1 cellular context compared by ENCODE assay signal in the genomic region with DNA sequence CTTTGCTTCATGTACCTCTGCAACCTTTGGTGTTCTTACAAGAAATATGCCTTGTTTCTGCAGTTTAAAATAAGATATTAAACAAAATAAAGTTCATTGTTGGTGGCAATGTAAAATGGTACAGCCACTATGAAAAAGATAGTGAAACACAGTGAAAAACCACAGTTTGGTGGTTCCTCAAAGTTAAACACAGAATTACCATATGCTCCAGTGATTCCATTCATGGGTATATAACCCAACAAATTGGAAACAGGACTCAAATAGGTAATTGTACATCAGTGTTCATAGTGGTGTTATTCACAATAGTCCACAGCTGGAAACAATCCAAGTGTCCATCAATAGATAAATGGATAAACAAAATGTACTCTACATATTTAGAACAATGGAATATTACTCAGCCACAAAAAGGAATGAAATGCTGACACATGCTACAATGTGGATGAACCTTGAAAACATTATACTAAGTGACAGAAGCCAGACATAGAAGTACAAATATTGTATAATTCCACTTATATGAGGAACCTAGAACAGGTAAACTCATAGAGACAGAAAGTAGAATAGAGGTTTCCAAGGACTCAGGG.
TF ChIP-seq lines count a peak whose summit lies in the region.

No MANE protein-coding gene starts in this region.

TF ChIP-seq in GM12878, 131 proteins besides CTCF, POLR2A, EP300 and RAD21:
- TF ChIP-seq, protein P1, sequence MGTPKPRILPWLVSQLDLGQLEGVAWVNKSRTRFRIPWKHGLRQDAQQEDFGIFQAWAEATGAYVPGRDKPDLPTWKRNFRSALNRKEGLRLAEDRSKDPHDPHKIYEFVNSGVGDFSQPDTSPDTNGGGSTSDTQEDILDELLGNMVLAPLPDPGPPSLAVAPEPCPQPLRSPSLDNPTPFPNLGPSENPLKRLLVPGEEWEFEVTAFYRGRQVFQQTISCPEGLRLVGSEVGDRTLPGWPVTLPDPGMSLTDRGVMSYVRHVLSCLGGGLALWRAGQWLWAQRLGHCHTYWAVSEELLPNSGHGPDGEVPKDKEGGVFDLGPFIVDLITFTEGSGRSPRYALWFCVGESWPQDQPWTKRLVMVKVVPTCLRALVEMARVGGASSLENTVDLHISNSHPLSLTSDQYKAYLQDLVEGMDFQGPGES (IDR thresholded peaks at IDR 0.05) = no peak
- TF ChIP-seq IKZF2 (IDR thresholded peaks at IDR 0.05) = peak; percentile 58 to 67; a peak in 3 of 4 replicates
- TF ChIP-seq ZNF217 (IDR thresholded peaks at IDR 0.05) = peak; percentile 93
- no peak for TF ChIP-seq MEF2B (IDR thresholded peaks at IDR 0.05; ENCODE audit: partially characterized antibody, poor library complexity, severe bottlenecking)
- TF ChIP-seq SMARCA5 (IDR thresholded peaks at IDR 0.05) = peak; percentile 92
- no peak for TF ChIP-seq NR2C1 (IDR thresholded peaks at IDR 0.05)
- TF ChIP-seq IKZF1 (conservative IDR thresholded peaks at IDR 0.05) = no peak
- no peak for TF ChIP-seq CHD2 (IDR thresholded peaks at IDR 0.05; ENCODE audit: borderline replicate concordance, low read depth, low read length)
- TF ChIP-seq, protein P2, sequence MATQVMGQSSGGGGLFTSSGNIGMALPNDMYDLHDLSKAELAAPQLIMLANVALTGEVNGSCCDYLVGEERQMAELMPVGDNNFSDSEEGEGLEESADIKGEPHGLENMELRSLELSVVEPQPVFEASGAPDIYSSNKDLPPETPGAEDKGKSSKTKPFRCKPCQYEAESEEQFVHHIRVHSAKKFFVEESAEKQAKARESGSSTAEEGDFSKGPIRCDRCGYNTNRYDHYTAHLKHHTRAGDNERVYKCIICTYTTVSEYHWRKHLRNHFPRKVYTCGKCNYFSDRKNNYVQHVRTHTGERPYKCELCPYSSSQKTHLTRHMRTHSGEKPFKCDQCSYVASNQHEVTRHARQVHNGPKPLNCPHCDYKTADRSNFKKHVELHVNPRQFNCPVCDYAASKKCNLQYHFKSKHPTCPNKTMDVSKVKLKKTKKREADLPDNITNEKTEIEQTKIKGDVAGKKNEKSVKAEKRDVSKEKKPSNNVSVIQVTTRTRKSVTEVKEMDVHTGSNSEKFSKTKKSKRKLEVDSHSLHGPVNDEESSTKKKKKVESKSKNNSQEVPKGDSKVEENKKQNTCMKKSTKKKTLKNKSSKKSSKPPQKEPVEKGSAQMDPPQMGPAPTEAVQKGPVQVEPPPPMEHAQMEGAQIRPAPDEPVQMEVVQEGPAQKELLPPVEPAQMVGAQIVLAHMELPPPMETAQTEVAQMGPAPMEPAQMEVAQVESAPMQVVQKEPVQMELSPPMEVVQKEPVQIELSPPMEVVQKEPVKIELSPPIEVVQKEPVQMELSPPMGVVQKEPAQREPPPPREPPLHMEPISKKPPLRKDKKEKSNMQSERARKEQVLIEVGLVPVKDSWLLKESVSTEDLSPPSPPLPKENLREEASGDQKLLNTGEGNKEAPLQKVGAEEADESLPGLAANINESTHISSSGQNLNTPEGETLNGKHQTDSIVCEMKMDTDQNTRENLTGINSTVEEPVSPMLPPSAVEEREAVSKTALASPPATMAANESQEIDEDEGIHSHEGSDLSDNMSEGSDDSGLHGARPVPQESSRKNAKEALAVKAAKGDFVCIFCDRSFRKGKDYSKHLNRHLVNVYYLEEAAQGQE (IDR thresholded peaks at IDR 0.05; ENCODE audit: low read depth, low read length) = no peak
- TF ChIP-seq EZH2 (IDR thresholded peaks at IDR 0.05; ENCODE audit: borderline replicate concordance, control insufficient read depth, low read depth, low read length) = no peak
- TF ChIP-seq, protein P3, sequence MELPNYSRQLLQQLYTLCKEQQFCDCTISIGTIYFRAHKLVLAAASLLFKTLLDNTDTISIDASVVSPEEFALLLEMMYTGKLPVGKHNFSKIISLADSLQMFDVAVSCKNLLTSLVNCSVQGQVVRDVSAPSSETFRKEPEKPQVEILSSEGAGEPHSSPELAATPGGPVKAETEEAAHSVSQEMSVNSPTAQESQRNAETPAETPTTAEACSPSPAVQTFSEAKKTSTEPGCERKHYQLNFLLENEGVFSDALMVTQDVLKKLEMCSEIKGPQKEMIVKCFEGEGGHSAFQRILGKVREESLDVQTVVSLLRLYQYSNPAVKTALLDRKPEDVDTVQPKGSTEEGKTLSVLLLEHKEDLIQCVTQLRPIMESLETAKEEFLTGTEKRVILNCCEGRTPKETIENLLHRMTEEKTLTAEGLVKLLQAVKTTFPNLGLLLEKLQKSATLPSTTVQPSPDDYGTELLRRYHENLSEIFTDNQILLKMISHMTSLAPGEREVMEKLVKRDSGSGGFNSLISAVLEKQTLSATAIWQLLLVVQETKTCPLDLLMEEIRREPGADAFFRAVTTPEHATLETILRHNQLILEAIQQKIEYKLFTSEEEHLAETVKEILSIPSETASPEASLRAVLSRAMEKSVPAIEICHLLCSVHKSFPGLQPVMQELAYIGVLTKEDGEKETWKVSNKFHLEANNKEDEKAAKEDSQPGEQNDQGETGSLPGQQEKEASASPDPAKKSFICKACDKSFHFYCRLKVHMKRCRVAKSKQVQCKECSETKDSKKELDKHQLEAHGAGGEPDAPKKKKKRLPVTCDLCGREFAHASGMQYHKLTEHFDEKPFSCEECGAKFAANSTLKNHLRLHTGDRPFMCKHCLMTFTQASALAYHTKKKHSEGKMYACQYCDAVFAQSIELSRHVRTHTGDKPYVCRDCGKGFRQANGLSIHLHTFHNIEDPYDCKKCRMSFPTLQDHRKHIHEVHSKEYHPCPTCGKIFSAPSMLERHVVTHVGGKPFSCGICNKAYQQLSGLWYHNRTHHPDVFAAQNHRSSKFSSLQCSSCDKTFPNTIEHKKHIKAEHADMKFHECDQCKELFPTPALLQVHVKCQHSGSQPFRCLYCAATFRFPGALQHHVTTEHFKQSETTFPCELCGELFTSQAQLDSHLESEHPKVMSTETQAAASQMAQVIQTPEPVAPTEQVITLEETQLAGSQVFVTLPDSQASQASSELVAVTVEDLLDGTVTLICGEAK (IDR thresholded peaks at IDR 0.05; ENCODE audit: borderline replicate concordance) = no peak
- no peak for TF ChIP-seq SREBF1 (IDR thresholded peaks at IDR 0.05; ENCODE audit: low read length)
- TF ChIP-seq RAD51 (IDR thresholded peaks at IDR 0.05) = no peak
- TF ChIP-seq DPF2 (IDR thresholded peaks at IDR 0.05) = peak; percentile 11; the same call in 1 of the 2 replicates
- no peak; the same call in 1 of the 2 replicates for TF ChIP-seq GATAD2B (conservative IDR thresholded peaks at IDR 0.05; ENCODE audit: low read depth)
- TF ChIP-seq, protein P4, sequence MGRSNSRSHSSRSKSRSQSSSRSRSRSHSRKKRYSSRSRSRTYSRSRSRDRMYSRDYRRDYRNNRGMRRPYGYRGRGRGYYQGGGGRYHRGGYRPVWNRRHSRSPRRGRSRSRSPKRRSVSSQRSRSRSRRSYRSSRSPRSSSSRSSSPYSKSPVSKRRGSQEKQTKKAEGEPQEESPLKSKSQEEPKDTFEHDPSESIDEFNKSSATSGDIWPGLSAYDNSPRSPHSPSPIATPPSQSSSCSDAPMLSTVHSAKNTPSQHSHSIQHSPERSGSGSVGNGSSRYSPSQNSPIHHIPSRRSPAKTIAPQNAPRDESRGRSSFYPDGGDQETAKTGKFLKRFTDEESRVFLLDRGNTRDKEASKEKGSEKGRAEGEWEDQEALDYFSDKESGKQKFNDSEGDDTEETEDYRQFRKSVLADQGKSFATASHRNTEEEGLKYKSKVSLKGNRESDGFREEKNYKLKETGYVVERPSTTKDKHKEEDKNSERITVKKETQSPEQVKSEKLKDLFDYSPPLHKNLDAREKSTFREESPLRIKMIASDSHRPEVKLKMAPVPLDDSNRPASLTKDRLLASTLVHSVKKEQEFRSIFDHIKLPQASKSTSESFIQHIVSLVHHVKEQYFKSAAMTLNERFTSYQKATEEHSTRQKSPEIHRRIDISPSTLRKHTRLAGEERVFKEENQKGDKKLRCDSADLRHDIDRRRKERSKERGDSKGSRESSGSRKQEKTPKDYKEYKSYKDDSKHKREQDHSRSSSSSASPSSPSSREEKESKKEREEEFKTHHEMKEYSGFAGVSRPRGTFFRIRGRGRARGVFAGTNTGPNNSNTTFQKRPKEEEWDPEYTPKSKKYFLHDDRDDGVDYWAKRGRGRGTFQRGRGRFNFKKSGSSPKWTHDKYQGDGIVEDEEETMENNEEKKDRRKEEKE (IDR thresholded peaks at IDR 0.05) = no peak
- no peak for TF ChIP-seq MEF2A (IDR thresholded peaks at IDR 0.05; ENCODE audit: insufficient read depth, low read depth, low read length)
- TF ChIP-seq RUNX3 (IDR thresholded peaks at IDR 0.05; ENCODE audit: low read length) = peak; percentile 91
- no peak for TF ChIP-seq SIX5 (IDR thresholded peaks at IDR 0.05; ENCODE audit: low read depth, low read length, severe bottlenecking)
- TF ChIP-seq MYC (IDR thresholded peaks at IDR 0.05; ENCODE audit: insufficient read depth, insufficient read length, insufficient replicate concordance, low read length, severe bottlenecking) = no peak
- TF ChIP-seq, protein P5, sequence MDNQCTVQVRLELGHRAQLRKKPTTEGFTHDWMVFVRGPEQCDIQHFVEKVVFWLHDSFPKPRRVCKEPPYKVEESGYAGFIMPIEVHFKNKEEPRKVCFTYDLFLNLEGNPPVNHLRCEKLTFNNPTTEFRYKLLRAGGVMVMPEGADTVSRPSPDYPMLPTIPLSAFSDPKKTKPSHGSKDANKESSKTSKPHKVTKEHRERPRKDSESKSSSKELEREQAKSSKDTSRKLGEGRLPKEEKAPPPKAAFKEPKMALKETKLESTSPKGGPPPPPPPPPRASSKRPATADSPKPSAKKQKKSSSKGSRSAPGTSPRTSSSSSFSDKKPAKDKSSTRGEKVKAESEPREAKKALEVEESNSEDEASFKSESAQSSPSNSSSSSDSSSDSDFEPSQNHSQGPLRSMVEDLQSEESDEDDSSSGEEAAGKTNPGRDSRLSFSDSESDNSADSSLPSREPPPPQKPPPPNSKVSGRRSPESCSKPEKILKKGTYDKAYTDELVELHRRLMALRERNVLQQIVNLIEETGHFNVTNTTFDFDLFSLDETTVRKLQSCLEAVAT (IDR thresholded peaks at IDR 0.05) = no peak
- no peak for TF ChIP-seq EGR1 (IDR thresholded peaks at IDR 0.05; ENCODE audit: borderline replicate concordance in 1 of 2, low read depth in 2 of 2, low read length in 2 of 2)
- TF ChIP-seq CBFB (IDR thresholded peaks at IDR 0.05; ENCODE audit: low read depth) = peak; percentile 64; the same call in 1 of the 2 replicates
- TF ChIP-seq PML (IDR thresholded peaks at IDR 0.05; ENCODE audit: low read length) = no peak
- TF ChIP-seq, protein P6, sequence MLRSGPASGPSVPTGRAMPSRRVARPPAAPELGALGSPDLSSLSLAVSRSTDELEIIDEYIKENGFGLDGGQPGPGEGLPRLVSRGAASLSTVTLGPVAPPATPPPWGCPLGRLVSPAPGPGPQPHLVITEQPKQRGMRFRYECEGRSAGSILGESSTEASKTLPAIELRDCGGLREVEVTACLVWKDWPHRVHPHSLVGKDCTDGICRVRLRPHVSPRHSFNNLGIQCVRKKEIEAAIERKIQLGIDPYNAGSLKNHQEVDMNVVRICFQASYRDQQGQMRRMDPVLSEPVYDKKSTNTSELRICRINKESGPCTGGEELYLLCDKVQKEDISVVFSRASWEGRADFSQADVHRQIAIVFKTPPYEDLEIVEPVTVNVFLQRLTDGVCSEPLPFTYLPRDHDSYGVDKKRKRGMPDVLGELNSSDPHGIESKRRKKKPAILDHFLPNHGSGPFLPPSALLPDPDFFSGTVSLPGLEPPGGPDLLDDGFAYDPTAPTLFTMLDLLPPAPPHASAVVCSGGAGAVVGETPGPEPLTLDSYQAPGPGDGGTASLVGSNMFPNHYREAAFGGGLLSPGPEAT (IDR thresholded peaks at IDR 0.05; ENCODE audit: low read depth) = 0 out of 2 replicates have a peak, but pooled peaks have one; percentile 23
- TF ChIP-seq SREBF2 (IDR thresholded peaks at IDR 0.05; ENCODE audit: low read length) = no peak
- TF ChIP-seq TCF7 (IDR thresholded peaks at IDR 0.05; ENCODE audit: borderline replicate concordance) = no peak
- peak; percentile 61; the same call in 1 of the 2 replicates for TF ChIP-seq MTA2 (IDR thresholded peaks at IDR 0.05; ENCODE audit: low read depth)
- TF ChIP-seq, protein P7, sequence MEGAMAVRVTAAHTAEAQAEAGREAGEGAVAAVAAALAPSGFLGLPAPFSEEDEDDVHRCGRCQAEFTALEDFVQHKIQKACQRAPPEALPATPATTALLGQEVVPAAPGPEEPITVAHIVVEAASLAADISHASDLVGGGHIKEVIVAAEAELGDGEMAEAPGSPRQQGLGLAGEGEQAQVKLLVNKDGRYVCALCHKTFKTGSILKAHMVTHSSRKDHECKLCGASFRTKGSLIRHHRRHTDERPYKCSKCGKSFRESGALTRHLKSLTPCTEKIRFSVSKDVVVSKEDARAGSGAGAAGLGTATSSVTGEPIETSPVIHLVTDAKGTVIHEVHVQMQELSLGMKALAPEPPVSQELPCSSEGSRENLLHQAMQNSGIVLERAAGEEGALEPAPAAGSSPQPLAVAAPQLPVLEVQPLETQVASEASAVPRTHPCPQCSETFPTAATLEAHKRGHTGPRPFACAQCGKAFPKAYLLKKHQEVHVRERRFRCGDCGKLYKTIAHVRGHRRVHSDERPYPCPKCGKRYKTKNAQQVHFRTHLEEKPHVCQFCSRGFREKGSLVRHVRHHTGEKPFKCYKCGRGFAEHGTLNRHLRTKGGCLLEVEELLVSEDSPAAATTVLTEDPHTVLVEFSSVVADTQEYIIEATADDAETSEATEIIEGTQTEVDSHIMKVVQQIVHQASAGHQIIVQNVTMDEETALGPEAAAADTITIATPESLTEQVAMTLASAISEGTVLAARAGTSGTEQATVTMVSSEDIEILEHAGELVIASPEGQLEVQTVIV (IDR thresholded peaks at IDR 0.05; ENCODE audit: borderline replicate concordance, partially characterized antibody) = no peak
- TF ChIP-seq NFIC (IDR thresholded peaks at IDR 0.05; ENCODE audit: low read depth, low read length) = peak; percentile 43; the same call in 1 of the 2 replicates
- TF ChIP-seq, protein P8, sequence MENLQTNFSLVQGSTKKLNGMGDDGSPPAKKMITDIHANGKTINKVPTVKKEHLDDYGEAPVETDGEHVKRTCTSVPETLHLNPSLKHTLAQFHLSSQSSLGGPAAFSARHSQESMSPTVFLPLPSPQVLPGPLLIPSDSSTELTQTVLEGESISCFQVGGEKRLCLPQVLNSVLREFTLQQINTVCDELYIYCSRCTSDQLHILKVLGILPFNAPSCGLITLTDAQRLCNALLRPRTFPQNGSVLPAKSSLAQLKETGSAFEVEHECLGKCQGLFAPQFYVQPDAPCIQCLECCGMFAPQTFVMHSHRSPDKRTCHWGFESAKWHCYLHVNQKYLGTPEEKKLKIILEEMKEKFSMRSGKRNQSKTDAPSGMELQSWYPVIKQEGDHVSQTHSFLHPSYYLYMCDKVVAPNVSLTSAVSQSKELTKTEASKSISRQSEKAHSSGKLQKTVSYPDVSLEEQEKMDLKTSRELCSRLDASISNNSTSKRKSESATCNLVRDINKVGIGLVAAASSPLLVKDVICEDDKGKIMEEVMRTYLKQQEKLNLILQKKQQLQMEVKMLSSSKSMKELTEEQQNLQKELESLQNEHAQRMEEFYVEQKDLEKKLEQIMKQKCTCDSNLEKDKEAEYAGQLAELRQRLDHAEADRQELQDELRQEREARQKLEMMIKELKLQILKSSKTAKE (IDR thresholded peaks at IDR 0.05; ENCODE audit: low read depth, poor library complexity, severe bottlenecking) = no peak
- no peak for TF ChIP-seq WRNIP1 (IDR thresholded peaks at IDR 0.05; ENCODE audit: borderline replicate concordance, low read depth, low read length)
- TF ChIP-seq, protein P9, sequence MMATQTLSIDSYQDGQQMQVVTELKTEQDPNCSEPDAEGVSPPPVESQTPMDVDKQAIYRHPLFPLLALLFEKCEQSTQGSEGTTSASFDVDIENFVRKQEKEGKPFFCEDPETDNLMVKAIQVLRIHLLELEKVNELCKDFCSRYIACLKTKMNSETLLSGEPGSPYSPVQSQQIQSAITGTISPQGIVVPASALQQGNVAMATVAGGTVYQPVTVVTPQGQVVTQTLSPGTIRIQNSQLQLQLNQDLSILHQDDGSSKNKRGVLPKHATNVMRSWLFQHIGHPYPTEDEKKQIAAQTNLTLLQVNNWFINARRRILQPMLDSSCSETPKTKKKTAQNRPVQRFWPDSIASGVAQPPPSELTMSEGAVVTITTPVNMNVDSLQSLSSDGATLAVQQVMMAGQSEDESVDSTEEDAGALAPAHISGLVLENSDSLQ (IDR thresholded peaks at IDR 0.05) = 0 out of 2 replicates have a peak, but pooled peaks have one; percentile 46
- peak; percentile 42; the same call in 1 of the 2 replicates for TF ChIP-seq ZNF24 (IDR thresholded peaks at IDR 0.05)
TF ChIP-seq in GM12878: peak in this region for 11.
